1 cellular context compared by ENCODE assay signal in the genomic region with DNA sequence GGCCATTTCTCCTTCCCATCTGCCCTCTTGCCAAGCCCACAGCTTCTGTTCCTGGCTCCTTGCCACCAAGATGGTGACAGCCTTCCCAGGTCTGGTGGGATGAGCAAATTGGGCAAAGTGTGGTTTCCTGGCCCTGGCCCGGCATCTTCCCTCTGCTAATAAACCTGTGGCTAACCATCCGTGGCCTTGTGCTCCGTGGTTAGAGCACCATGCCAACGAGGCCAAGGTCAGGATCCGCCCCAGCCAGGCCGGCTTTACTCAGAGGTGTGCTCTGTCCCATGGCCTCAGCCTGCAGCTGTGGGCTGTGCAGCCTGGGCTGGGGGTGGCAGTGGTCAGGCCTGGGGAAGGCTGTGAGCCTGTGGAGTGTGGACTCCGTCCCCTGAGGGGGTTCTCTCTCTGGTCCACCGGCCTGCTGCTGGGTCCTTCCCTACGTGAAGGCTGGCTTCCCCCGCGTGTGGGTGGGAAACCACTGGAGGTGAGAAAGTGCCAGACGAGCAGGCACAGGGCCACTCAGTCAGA.
TF ChIP-seq lines count a peak whose summit lies in the region.

No MANE protein-coding gene starts in this region.

TF ChIP-seq in HepG2, 621 proteins besides CTCF, POLR2A, EP300 and RAD21 (continued from another document and continues in another):
- TF ChIP-seq ZKSCAN8 (CRISPR knock-in tag; IDR thresholded peaks at IDR 0.05; ENCODE audit: borderline replicate concordance) (0 out of 2 replicates have a peak, but pooled peaks have one; percentile 31), TBL1XR1 (IDR thresholded peaks at IDR 0.05; ENCODE audit: borderline replicate concordance, low read length, partially characterized antibody) (no peak), ZNF577 (CRISPR knock-in tag; IDR thresholded peaks at IDR 0.05; ENCODE audit: borderline replicate concordance, low read depth) (no peak), POLR2AphosphoS5 (IDR thresholded peaks at IDR 0.05; ENCODE audit: low read depth, low read length) (no peak), ZNF703 (CRISPR knock-in tag; IDR thresholded peaks at IDR 0.05; ENCODE audit: borderline replicate concordance) (no peak), RELA (CRISPR knock-in tag; IDR thresholded peaks at IDR 0.05) (0 out of 2 replicates have a peak, but pooled peaks have one; percentile 37), ZNF263 (CRISPR knock-in tag; IDR thresholded peaks at IDR 0.05) (peak; percentile 73), SOX6 (IDR thresholded peaks at IDR 0.05) (no peak), SOX6 (CRISPR knock-in tag; IDR thresholded peaks at IDR 0.05) (peak; percentile 71), SRSF9 (IDR thresholded peaks at IDR 0.05; ENCODE audit: borderline replicate concordance, insufficient read depth, low read depth, low read length, poor library complexity, severe bottlenecking) (no peak), LCORL (IDR thresholded peaks at IDR 0.05) (no peak), LCORL (CRISPR knock-in tag; IDR thresholded peaks at IDR 0.05) (peak; percentile 93), ELF4 (CRISPR knock-in tag; IDR thresholded peaks at IDR 0.05; ENCODE audit: borderline replicate concordance) (no peak), AKAP8 (CRISPR knock-in tag; IDR thresholded peaks at IDR 0.05) (0 out of 2 replicates have a peak, but pooled peaks have one; percentile 34), JUND (CRISPR knock-in tag; IDR thresholded peaks at IDR 0.05) (no peak), HIVEP1 (CRISPR knock-in tag; IDR thresholded peaks at IDR 0.05) (peak; percentile 72), KDM4B (CRISPR knock-in tag; IDR thresholded peaks at IDR 0.05) (no peak), DNMT1 (CRISPR knock-in tag; IDR thresholded peaks at IDR 0.05) (peak; percentile 57; the same call in 1 of the 2 replicates), TBX2 (CRISPR knock-in tag; IDR thresholded peaks at IDR 0.05; ENCODE audit: borderline replicate concordance) (no peak; the same call in 1 of the 2 replicates), EZH2 (conservative IDR thresholded peaks at IDR 0.05; ENCODE audit: low read depth, low read length) (no peak), SOX5 (CRISPR knock-in tag; IDR thresholded peaks at IDR 0.05; ENCODE audit: borderline replicate concordance) (peak; percentile 53; the same call in 1 of the 2 replicates), POLR2G (IDR thresholded peaks at IDR 0.05; ENCODE audit: low read depth, low read length) (no peak), ZNF138 (CRISPR knock-in tag; IDR thresholded peaks at IDR 0.05; ENCODE audit: low read depth) (no peak), ZFP36 (IDR thresholded peaks at IDR 0.05; ENCODE audit: borderline replicate concordance, low read depth, low read length, partially characterized antibody) (no peak), MIXL1 (CRISPR knock-in tag; IDR thresholded peaks at IDR 0.05) (0 out of 2 replicates have a peak, but pooled peaks have one; percentile 56), ZNF737 (CRISPR knock-in tag; IDR thresholded peaks at IDR 0.05; ENCODE audit: borderline replicate concordance) (no peak), ZNF775 (CRISPR knock-in tag; IDR thresholded peaks at IDR 0.05; ENCODE audit: borderline replicate concordance) (no peak), ZFP90 (CRISPR knock-in tag; IDR thresholded peaks at IDR 0.05; ENCODE audit: borderline replicate concordance) (0 out of 2 replicates have a peak, but pooled peaks have one; percentile 53), ZNF749 (CRISPR knock-in tag; IDR thresholded peaks at IDR 0.05; ENCODE audit: borderline replicate concordance) (no peak), ZNF234 (CRISPR knock-in tag; conservative IDR thresholded peaks at IDR 0.05) (no peak), ZNF7 (CRISPR knock-in tag; IDR thresholded peaks at IDR 0.05) (no peak), CC2D1A (CRISPR knock-in tag; IDR thresholded peaks at IDR 0.05) (no peak), RCOR2 (CRISPR knock-in tag; IDR thresholded peaks at IDR 0.05) (peak; percentile 51; the same call in 1 of the 2 replicates), ZNF441 (CRISPR knock-in tag; IDR thresholded peaks at IDR 0.05; ENCODE audit: borderline replicate concordance) (peak; percentile 98), ZNF564 (CRISPR knock-in tag; IDR thresholded peaks at IDR 0.05) (no peak), MBD4 (IDR thresholded peaks at IDR 0.05; ENCODE audit: borderline replicate concordance, low read length) (no peak), ZNF274 (CRISPR knock-in tag; IDR thresholded peaks at IDR 0.05) (0 out of 2 replicates have a peak, but pooled peaks have one; percentile 30), ZNF644 (CRISPR knock-in tag; IDR thresholded peaks at IDR 0.05; ENCODE audit: low read depth) (peak; percentile 82; the same call in 1 of the 2 replicates), ZNF605 (CRISPR knock-in tag; IDR thresholded peaks at IDR 0.05) (no peak), ZFP36L1 (CRISPR knock-in tag; IDR thresholded peaks at IDR 0.05) (no peak), ZNF446 (CRISPR knock-in tag; IDR thresholded peaks at IDR 0.05) (no peak), NCOA1 (CRISPR knock-in tag; IDR thresholded peaks at IDR 0.05) (no peak)
- TF ChIP-seq, protein P1, sequence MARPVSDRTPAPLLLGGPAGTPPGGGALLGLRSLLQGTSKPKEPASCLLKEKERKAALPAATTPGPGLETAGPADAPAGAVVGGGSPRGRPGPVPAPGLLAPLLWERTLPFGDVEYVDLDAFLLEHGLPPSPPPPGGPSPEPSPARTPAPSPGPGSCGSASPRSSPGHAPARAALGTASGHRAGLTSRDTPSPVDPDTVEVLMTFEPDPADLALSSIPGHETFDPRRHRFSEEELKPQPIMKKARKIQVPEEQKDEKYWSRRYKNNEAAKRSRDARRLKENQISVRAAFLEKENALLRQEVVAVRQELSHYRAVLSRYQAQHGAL (CRISPR knock-in tag; IDR thresholded peaks at IDR 0.05; ENCODE audit: not compliant biosample characterization) = no peak
- TF ChIP-seq, protein P2, sequence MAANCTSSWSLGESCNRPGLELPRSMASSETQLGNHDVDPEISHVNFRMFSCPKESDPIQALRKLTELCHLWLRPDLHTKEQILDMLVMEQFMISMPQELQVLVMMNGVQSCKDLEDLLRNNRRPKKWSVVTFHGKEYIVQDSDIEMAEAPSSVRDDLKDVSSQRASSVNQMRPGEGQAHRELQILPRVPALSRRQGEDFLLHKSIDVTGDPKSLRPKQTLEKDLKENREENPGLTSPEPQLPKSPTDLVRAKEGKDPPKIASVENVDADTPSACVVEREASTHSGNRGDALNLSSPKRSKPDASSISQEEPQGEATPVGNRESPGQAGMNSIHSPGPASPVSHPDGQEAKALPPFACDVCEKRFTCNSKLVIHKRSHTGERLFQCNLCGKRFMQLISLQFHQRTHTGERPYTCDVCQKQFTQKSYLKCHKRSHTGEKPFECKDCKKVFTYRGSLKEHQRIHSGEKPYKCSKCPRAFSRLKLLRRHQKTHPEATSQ (CRISPR knock-in tag; IDR thresholded peaks at IDR 0.05; ENCODE audit: borderline replicate concordance) = no peak
- TF ChIP-seq, protein P3, sequence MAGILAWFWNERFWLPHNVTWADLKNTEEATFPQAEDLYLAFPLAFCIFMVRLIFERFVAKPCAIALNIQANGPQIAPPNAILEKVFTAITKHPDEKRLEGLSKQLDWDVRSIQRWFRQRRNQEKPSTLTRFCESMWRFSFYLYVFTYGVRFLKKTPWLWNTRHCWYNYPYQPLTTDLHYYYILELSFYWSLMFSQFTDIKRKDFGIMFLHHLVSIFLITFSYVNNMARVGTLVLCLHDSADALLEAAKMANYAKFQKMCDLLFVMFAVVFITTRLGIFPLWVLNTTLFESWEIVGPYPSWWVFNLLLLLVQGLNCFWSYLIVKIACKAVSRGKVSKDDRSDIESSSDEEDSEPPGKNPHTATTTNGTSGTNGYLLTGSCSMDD (CRISPR knock-in tag; IDR thresholded peaks at IDR 0.05) = no peak
- TF ChIP-seq, protein P4, sequence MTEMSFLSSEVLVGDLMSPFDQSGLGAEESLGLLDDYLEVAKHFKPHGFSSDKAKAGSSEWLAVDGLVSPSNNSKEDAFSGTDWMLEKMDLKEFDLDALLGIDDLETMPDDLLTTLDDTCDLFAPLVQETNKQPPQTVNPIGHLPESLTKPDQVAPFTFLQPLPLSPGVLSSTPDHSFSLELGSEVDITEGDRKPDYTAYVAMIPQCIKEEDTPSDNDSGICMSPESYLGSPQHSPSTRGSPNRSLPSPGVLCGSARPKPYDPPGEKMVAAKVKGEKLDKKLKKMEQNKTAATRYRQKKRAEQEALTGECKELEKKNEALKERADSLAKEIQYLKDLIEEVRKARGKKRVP (CRISPR knock-in tag; IDR thresholded peaks at IDR 0.05) = no peak
- TF ChIP-seq, protein P5, sequence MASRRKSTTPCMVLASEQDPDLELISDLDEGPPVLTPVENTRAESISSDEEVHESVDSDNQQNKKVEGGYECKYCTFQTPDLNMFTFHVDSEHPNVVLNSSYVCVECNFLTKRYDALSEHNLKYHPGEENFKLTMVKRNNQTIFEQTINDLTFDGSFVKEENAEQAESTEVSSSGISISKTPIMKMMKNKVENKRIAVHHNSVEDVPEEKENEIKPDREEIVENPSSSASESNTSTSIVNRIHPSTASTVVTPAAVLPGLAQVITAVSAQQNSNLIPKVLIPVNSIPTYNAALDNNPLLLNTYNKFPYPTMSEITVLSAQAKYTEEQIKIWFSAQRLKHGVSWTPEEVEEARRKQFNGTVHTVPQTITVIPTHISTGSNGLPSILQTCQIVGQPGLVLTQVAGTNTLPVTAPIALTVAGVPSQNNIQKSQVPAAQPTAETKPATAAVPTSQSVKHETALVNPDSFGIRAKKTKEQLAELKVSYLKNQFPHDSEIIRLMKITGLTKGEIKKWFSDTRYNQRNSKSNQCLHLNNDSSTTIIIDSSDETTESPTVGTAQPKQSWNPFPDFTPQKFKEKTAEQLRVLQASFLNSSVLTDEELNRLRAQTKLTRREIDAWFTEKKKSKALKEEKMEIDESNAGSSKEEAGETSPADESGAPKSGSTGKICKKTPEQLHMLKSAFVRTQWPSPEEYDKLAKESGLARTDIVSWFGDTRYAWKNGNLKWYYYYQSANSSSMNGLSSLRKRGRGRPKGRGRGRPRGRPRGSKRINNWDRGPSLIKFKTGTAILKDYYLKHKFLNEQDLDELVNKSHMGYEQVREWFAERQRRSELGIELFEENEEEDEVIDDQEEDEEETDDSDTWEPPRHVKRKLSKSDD (CRISPR knock-in tag; IDR thresholded peaks at IDR 0.05; ENCODE audit: low read depth) = 0 out of 2 replicates have a peak, but pooled peaks have one; percentile 19
- TF ChIP-seq, protein P6, sequence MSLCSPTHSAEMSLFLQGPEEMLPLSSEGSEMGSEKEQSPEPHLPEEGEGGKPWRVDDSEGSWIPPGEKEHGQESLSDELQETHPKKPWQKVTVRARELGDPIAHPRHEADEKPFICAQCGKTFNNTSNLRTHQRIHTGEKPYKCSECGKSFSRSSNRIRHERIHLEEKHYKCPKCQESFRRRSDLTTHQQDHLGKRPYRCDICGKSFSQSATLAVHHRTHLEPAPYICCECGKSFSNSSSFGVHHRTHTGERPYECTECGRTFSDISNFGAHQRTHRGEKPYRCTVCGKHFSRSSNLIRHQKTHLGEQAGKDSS (CRISPR knock-in tag; IDR thresholded peaks at IDR 0.05; ENCODE audit: borderline replicate concordance, low read depth) = peak; percentile 76; the same call in 1 of the 2 replicates
- TF ChIP-seq, protein P7, sequence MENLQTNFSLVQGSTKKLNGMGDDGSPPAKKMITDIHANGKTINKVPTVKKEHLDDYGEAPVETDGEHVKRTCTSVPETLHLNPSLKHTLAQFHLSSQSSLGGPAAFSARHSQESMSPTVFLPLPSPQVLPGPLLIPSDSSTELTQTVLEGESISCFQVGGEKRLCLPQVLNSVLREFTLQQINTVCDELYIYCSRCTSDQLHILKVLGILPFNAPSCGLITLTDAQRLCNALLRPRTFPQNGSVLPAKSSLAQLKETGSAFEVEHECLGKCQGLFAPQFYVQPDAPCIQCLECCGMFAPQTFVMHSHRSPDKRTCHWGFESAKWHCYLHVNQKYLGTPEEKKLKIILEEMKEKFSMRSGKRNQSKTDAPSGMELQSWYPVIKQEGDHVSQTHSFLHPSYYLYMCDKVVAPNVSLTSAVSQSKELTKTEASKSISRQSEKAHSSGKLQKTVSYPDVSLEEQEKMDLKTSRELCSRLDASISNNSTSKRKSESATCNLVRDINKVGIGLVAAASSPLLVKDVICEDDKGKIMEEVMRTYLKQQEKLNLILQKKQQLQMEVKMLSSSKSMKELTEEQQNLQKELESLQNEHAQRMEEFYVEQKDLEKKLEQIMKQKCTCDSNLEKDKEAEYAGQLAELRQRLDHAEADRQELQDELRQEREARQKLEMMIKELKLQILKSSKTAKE (CRISPR knock-in tag; IDR thresholded peaks at IDR 0.05; ENCODE audit: borderline replicate concordance) = no peak
- TF ChIP-seq, protein P8, sequence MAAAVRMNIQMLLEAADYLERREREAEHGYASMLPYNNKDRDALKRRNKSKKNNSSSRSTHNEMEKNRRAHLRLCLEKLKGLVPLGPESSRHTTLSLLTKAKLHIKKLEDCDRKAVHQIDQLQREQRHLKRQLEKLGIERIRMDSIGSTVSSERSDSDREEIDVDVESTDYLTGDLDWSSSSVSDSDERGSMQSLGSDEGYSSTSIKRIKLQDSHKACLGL (CRISPR knock-in tag; IDR thresholded peaks at IDR 0.05) = peak; percentile 73; the same call in 1 of the 2 replicates
- TF ChIP-seq, protein P9, sequence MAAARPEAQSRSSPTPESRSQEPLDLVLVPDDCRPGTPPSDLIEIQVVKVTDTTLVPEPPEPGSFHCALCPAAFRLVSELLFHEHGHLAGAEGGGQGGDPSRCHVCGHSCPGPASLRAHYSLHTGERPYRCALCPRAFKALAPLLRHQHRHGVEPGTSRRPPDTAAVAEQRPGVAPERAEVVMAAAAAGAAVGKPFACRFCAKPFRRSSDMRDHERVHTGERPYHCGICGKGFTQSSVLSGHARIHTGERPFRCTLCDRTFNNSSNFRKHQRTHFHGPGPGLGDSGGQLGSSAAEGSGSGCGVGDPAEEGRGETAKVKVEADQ (CRISPR knock-in tag; IDR thresholded peaks at IDR 0.05; ENCODE audit: borderline replicate concordance) = no peak
- TF ChIP-seq, protein P10, sequence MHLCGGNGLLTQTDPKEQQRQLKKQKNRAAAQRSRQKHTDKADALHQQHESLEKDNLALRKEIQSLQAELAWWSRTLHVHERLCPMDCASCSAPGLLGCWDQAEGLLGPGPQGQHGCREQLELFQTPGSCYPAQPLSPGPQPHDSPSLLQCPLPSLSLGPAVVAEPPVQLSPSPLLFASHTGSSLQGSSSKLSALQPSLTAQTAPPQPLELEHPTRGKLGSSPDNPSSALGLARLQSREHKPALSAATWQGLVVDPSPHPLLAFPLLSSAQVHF (CRISPR knock-in tag; IDR thresholded peaks at IDR 0.05) = no peak
- TF ChIP-seq, protein P11, sequence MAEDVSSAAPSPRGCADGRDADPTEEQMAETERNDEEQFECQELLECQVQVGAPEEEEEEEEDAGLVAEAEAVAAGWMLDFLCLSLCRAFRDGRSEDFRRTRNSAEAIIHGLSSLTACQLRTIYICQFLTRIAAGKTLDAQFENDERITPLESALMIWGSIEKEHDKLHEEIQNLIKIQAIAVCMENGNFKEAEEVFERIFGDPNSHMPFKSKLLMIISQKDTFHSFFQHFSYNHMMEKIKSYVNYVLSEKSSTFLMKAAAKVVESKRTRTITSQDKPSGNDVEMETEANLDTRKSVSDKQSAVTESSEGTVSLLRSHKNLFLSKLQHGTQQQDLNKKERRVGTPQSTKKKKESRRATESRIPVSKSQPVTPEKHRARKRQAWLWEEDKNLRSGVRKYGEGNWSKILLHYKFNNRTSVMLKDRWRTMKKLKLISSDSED (CRISPR knock-in tag; IDR thresholded peaks at IDR 0.05) = no peak
- TF ChIP-seq, protein P12, sequence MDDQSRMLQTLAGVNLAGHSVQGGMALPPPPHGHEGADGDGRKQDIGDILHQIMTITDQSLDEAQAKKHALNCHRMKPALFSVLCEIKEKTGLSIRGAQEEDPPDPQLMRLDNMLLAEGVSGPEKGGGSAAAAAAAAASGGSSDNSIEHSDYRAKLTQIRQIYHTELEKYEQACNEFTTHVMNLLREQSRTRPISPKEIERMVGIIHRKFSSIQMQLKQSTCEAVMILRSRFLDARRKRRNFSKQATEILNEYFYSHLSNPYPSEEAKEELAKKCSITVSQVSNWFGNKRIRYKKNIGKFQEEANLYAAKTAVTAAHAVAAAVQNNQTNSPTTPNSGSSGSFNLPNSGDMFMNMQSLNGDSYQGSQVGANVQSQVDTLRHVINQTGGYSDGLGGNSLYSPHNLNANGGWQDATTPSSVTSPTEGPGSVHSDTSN (CRISPR knock-in tag; IDR thresholded peaks at IDR 0.05; ENCODE audit: borderline replicate concordance) = no peak
